ENCODE assay signal across 27 cellular contexts in genomic region chr15:42408178-42408577, GRCh38.
"Had no signal": no experiment of that assay in that cellular context is flagged by ENCODE, and none has a peak within 500 bp of the region (broad histone marks: within the 10 kb centered on the region; RNA-seq: fewer than 3 reads in every experiment).

No MANE protein-coding gene starts in this region.

- H3K27ac Mint-ChIP-seq: activated naive CD4-positive, alpha-beta T cell treated with anti-CD3 and anti-CD28 coated beads, Interleukin-2, amount 10 ng/mL, durations not matched to agents 7 days and 5 days; activated naive CD8-positive, alpha-beta T cell treated with anti-CD3 and anti-CD28 coated beads, Interleukin-2, amount 10 ng/mL, durations not matched to agents 7 days and 5 days; activated T-helper 2 cell treated with anti-CD3 and anti-CD28 coated beads, Interferon-gamma antibody, Interleukin-2, Interleukin-4, amounts not matched to agents 10 μg/mL and 5 μg/mL and 100 μg/mL, durations not matched to agents 14 hours and 24 hours and 36 hours had no signal

- H3K4me3 ChIP-seq: ascending aorta, body of pancreas, SK-N-MC had no signal

- H3K4me2 ChIP-seq: KMS-11 had no signal

- H3K4me1 Mint-ChIP-seq: activated naive CD4-positive, alpha-beta T cell treated with anti-CD3 and anti-CD28 coated beads, Interleukin-2, amount 10 ng/mL, durations not matched to agents 7 days and 5 days; IgD-negative memory B cell had no signal

- H3K4me3 Mint-ChIP-seq: activated naive CD4-positive, alpha-beta T cell treated with anti-CD3 and anti-CD28 coated beads, Interleukin-2, amount 10 ng/mL, durations not matched to agents 7 days and 5 days; activated naive CD8-positive, alpha-beta T cell treated with anti-CD3 and anti-CD28 coated beads, Interleukin-2, amount 10 ng/mL, durations not matched to agents 7 days and 5 days had no signal

- ATAC-seq: body of pancreas, Panc1, Right ventricle myocardium inferior had no signal

- H3K9ac ChIP-seq: KMS-11 had no signal

- H3K9me3 ChIP-seq: ascending aorta, body of pancreas had no signal

- H3K27me3 Mint-ChIP-seq: activated naive CD4-positive, alpha-beta T cell treated with anti-CD3 and anti-CD28 coated beads, Interleukin-2, amount 10 ng/mL, durations not matched to agents 7 days and 5 days; activated naive CD8-positive, alpha-beta T cell treated with anti-CD3 and anti-CD28 coated beads, Interleukin-2, amount 10 ng/mL, durations not matched to agents 7 days and 5 days; IgD-negative memory B cell had no signal

- H3K27me3 ChIP-seq: ascending aorta, body of pancreas had no signal

- H3K27ac ChIP-seq: ascending aorta, body of pancreas, KMS-11, SK-N-MC had no signal

- H3K4me1 ChIP-seq: ascending aorta, body of pancreas had no signal

- DNase-seq: activated CD4-positive, alpha-beta T cell treated with anti-CD3 and anti-CD28 coated beads for 48 hours; activated CD4-positive, alpha-beta T cell treated with anti-CD3 and anti-CD28 coated beads, Interleukin-2, amount 50 U/mL, for 48 hours; activated CD4-positive, CD25-positive, alpha-beta regulatory T cell treated with anti-CD3 and anti-CD28 coated beads, Interleukin-2, amount 50 U/mL, for 72 hours; activated gamma-delta T cell treated with Interleukin-2 at 50 U/mL for 16 hours; activated naive CD4-positive, alpha-beta T cell treated with anti-CD3 and anti-CD28 coated beads, Interleukin-2, amount 10 ng/mL, durations not matched to agents 7 days and 5 days; activated naive CD8-positive, alpha-beta T cell treated with anti-CD3 and anti-CD28 coated beads, Interleukin-2, amount 10 ng/mL, durations not matched to agents 7 days and 5 days; activated T-cell treated with anti-CD3 and anti-CD28 coated beads for 4 hours; activated T-cell treated with anti-CD3 and anti-CD28 coated beads, Interleukin-2, amount 50 U/mL, for 48 hours; body of pancreas; MV-4-11; NCI-H1092 treated with DMSO at 0.1 percent for 48 hours; NCI-H1417 treated with DMSO at 0.1 percent for 48 hours; NCI-H1694 treated with DMSO at 0.1 percent for 48 hours; NCI-H2081; NCI-H510A treated with DMSO at 0.1 percent for 48 hours; NCI-H69; NK-92 treated with Interleukin-12 subunit alpha and Interleukin-12 subunit beta, amount 100 ng/mL, for 24 hours; OCI-M1; RPMI8226; SW 1271 had no signal

- H3K9me3 Mint-ChIP-seq: activated naive CD4-positive, alpha-beta T cell treated with anti-CD3 and anti-CD28 coated beads, Interleukin-2, amount 10 ng/mL, durations not matched to agents 7 days and 5 days; activated naive CD8-positive, alpha-beta T cell treated with anti-CD3 and anti-CD28 coated beads, Interleukin-2, amount 10 ng/mL, durations not matched to agents 7 days and 5 days; activated T-helper 2 cell treated with anti-CD3 and anti-CD28 coated beads, Interferon-gamma antibody, Interleukin-2, Interleukin-4, amounts not matched to agents 10 μg/mL and 5 μg/mL and 100 μg/mL, durations not matched to agents 14 hours and 24 hours and 36 hours; IgD-negative memory B cell had no signal
